In genomic region chr7:70093496-70093895, GRCh38 we compare ENCODE assay signal across 11 cellular contexts.
DNase-seq lines count a peak whose midpoint lies in the region; ATAC-seq and TF ChIP-seq lines count a peak whose summit lies in the region.
"Had no signal": no experiment of that assay in that cellular context is flagged by ENCODE, and none has a peak within 500 bp of the region (broad histone marks: within the 10 kb centered on the region; RNA-seq: fewer than 3 reads in every experiment).

No MANE protein-coding gene starts in this region.

- H3K36me3 Mint-ChIP-seq in mesothelial cell of epicardium = no peaks in the 10 kb centered on the region
- H3K36me3 Mint-ChIP-seq in activated naive CD4-positive, alpha-beta T cell treated with anti-CD3 and anti-CD28 coated beads, Interleukin-2, amount 50 U/mL, for 72 hours = no peaks in the 10 kb centered on the region
- H3K36me3 Mint-ChIP-seq: immature natural killer cell had no signal

- intact Hi-C loops in lower leg skin (cut with DNase I; ENCODE audit: low total_unique reads) = no loop called here

- DNase-seq in DMS153 treated with DMSO at 0.1 percent for 48 hours (lab: John Stamatoyannopoulos, UW; ENCODE audit: unreplicated experiment) (peak; percentile 70), NCI-H2029 (lab: John Stamatoyannopoulos, UW) (peak; percentile 60), astrocyte of the hippocampus (ENCODE audit: low read depth, low spot score) (peak; percentile 75), mesothelial cell of epicardium (ENCODE audit: low spot score in 2 of 2, unreplicated experiment in 2 of 2) (no peak), HCEC 1CT (no peak), lower leg skin (ENCODE audit: low spot score in 2 of 2) (no peak), ecto neural progenitor cell (ENCODE audit: low spot score) (no peak)
- no peak for DNase-seq in activated naive CD4-positive, alpha-beta T cell treated with anti-CD3 and anti-CD28 coated beads, Interleukin-2, amount 50 U/mL, for 72 hours (ENCODE audit: low spot score in 2 of 2)
- DNase-seq: activated T-cell treated with anti-CD3 and anti-CD28 coated beads, Interleukin-2, amount 50 U/mL, for 1 hour; immature natural killer cell; MG63 had no signal

- TF ChIP-seq POLR2A in lower leg skin (IDR thresholded peaks at IDR 0.05) = no peak

- no peak for ATAC-seq in activated naive CD4-positive, alpha-beta T cell treated with anti-CD3 and anti-CD28 coated beads, Interleukin-2, amount 50 U/mL, for 72 hours

- no peaks in the 10 kb centered on the region for H3K27me3 Mint-ChIP-seq in mesothelial cell of epicardium (ENCODE audit: low read depth)

- TF ChIP-seq CTCF in mesothelial cell of epicardium (IDR thresholded peaks at IDR 0.05; ENCODE audit: unreplicated experiment) (no peak), lower leg skin (IDR thresholded peaks at IDR 0.05) (no peak)

- peaks cover 53% of the 10 kb centered on the region for H3K4me1 Mint-ChIP-seq in mesothelial cell of epicardium
- H3K4me1 Mint-ChIP-seq: immature natural killer cell had no signal

- no peaks in the 10 kb centered on the region for H3K9me3 Mint-ChIP-seq in mesothelial cell of epicardium
- H3K9me3 Mint-ChIP-seq in activated naive CD4-positive, alpha-beta T cell treated with anti-CD3 and anti-CD28 coated beads, Interleukin-2, amount 50 U/mL, for 72 hours = no peaks in the 10 kb centered on the region
- H3K9me3 Mint-ChIP-seq: immature natural killer cell had no signal

- no peak overlapping the region for H3K4me3 ChIP-seq in lower leg skin (ENCODE audit: low read depth, poor library complexity, severe bottlenecking)
- H3K4me3 ChIP-seq: MG63 had no signal

- H3K4me3 Mint-ChIP-seq in mesothelial cell of epicardium = no peak overlapping the region
- H3K4me3 Mint-ChIP-seq: immature natural killer cell had no signal

- WGBS in lower leg skin, 2 donors = 54 to 61% methylated on average over 1 of the region's 1 CpG

- H3K27ac Mint-ChIP-seq in mesothelial cell of epicardium = peak overlapping the region; percentile 70
- no peak overlapping the region for H3K27ac Mint-ChIP-seq in activated naive CD4-positive, alpha-beta T cell treated with anti-CD3 and anti-CD28 coated beads, Interleukin-2, amount 50 U/mL, for 72 hours
- H3K27ac Mint-ChIP-seq: immature natural killer cell had no signal

Comparison
In these comparisons a context has a peak if more than half of its experiments do, and no peak if none do; other contexts are left out.
1. DNase-seq: peak in DMS153 treated with DMSO at 0.1 percent for 48 hours (single experiment), NCI-H2029 (single experiment) and astrocyte of the hippocampus (single experiment); none in mesothelial cell of epicardium (0 of 2), HCEC 1CT (single experiment), lower leg skin (0 of 2), activated naive CD4-positive, alpha-beta T cell treated with anti-CD3 and anti-CD28 coated beads, Interleukin-2, amount 50 U/mL, for 72 hours (0 of 2) and ecto neural progenitor cell (single experiment).